ENCODE assay signal across 12 cellular contexts in genomic region chr9:137310190-137311052, GRCh38. TPM values are rescaled to one million over a fixed set of nuclear protein-coding genes. Genes with fewer than 3 reads are reported as not detected.
DNase-seq lines count a peak whose midpoint lies in the region; ATAC-seq, FAIRE-seq and TF ChIP-seq lines count a peak whose summit lies in the region.
"Had no signal": no experiment of that assay in that cellular context is flagged by ENCODE, and none has a peak within 500 bp of the region (broad histone marks: within the 10 kb centered on the region; RNA-seq: fewer than 3 reads in every experiment).

No MANE protein-coding gene starts in this region.

- intact Hi-C loops in natural killer cell (cut with micrococcal nuclease) = no loop called here

- H3K9me3 ChIP-seq in Peyer's patch = no peaks in the 10 kb centered on the region
- no peaks in the 10 kb centered on the region for H3K9me3 ChIP-seq in keratinocyte (ENCODE audit: control insufficient read depth, low read depth, low read length)

- no peak overlapping the region for H3K4me3 Mint-ChIP-seq in natural killer cell treated with Interleukin-12 subunit alpha and Interleukin-12 subunit beta and Interleukin-15 and Interleukin-18, amount 100 ng/mL, for 72 hours
- H3K4me3 Mint-ChIP-seq in natural killer cell = no peak overlapping the region
- H3K4me3 Mint-ChIP-seq: brain; CD4-positive, CD25-positive, alpha-beta regulatory T cell; stimulated activated naive CD8-positive, alpha-beta T cell treated with anti-CD3 and anti-CD28 coated beads, Interleukin-15, Interleukin-2, amounts not matched to agents 100 ng/mL and 50 ng/mL, for 24 hours had no signal

- FAIRE-seq in keratinocyte (lab: Jason Lieb, UNC) = no peak

- no peaks in the 10 kb centered on the region for H3K9me3 Mint-ChIP-seq in natural killer cell treated with Interleukin-12 subunit alpha and Interleukin-12 subunit beta and Interleukin-15 and Interleukin-18, amount 100 ng/mL, for 72 hours
- H3K9me3 Mint-ChIP-seq in natural killer cell = no peaks in the 10 kb centered on the region
- H3K9me3 Mint-ChIP-seq: brain; CD4-positive, CD25-positive, alpha-beta regulatory T cell; stimulated activated naive CD8-positive, alpha-beta T cell treated with anti-CD3 and anti-CD28 coated beads, Interleukin-15, Interleukin-2, amounts not matched to agents 100 ng/mL and 50 ng/mL, for 24 hours had no signal

- TF ChIP-seq CTCF in natural killer cell (IDR thresholded peaks at IDR 0.05) (no peak), Peyer's patch (IDR thresholded peaks at IDR 0.05) (no peak), keratinocyte (optimal IDR thresholded peaks at IDR 0.05 in 1 of 3, IDR thresholded peaks at IDR 0.05 in 1 of 3, conservative IDR thresholded peaks at IDR 0.05 in 1 of 3; ENCODE audit: extremely low read depth in 1 of 3, insufficient read depth in 2 of 3, low read length in 3 of 3) (no peak)

- H3K9ac ChIP-seq in keratinocyte (ENCODE audit: control insufficient read depth, extremely low read depth, insufficient read depth, low read length) = peak overlapping the region; percentile 85

- peak in 1 of 2 donors; percentile 12 for TF ChIP-seq POLR2A in Peyer's patch (IDR thresholded peaks at IDR 0.05)

- H3K4me3 ChIP-seq in Peyer's patch = no peak overlapping the region
- peak overlapping the region in 1 of 3 experiments; percentile 17 for H3K4me3 ChIP-seq in keratinocyte (ENCODE audit: control insufficient read depth in 2 of 3, extremely low read depth in 1 of 3, insufficient read depth in 2 of 3, low read depth in 1 of 3, low read length in 3 of 3)

- no peaks in the 10 kb centered on the region for H3K27me3 ChIP-seq in Peyer's patch
- peaks cover 15% of the 10 kb centered on the region for H3K27me3 ChIP-seq in keratinocyte (ENCODE audit: control insufficient read depth, extremely low read depth, insufficient read depth, low read length)

- ATAC-seq in natural killer cell treated with Interleukin-12 subunit alpha and Interleukin-12 subunit beta and Interleukin-15 and Interleukin-18, amount 100 ng/mL, for 72 hours = no peak
- ATAC-seq in natural killer cell (no peak), GM19035 (IDR thresholded peaks at IDR 0.05; ENCODE audit: unreplicated experiment) (no peak), GM19328 (IDR thresholded peaks at IDR 0.05; ENCODE audit: unreplicated experiment) (no peak)

- H3K27ac Mint-ChIP-seq in natural killer cell treated with Interleukin-12 subunit alpha and Interleukin-12 subunit beta and Interleukin-15 and Interleukin-18, amount 100 ng/mL, for 72 hours = no peak overlapping the region
- H3K27ac Mint-ChIP-seq in natural killer cell = no peak overlapping the region
- H3K27ac Mint-ChIP-seq: CD4-positive, CD25-positive, alpha-beta regulatory T cell; stimulated activated naive CD8-positive, alpha-beta T cell treated with anti-CD3 and anti-CD28 coated beads, Interleukin-15, Interleukin-2, amounts not matched to agents 100 ng/mL and 50 ng/mL, for 24 hours had no signal

- no peaks in the 10 kb centered on the region for H3K36me3 ChIP-seq in Peyer's patch
- H3K36me3 ChIP-seq in keratinocyte (ENCODE audit: control insufficient read depth in 2 of 2, extremely low read depth in 1 of 2, insufficient read depth in 2 of 2, low read length in 2 of 2) = no peaks in the 10 kb centered on the region

- H3K27me3 Mint-ChIP-seq in natural killer cell treated with Interleukin-12 subunit alpha and Interleukin-12 subunit beta and Interleukin-15 and Interleukin-18, amount 100 ng/mL, for 72 hours = no peaks in the 10 kb centered on the region
- no peaks in the 10 kb centered on the region for H3K27me3 Mint-ChIP-seq in natural killer cell (ENCODE audit: low read depth in 2 of 2)
- H3K27me3 Mint-ChIP-seq: brain; CD4-positive, CD25-positive, alpha-beta regulatory T cell; stimulated activated naive CD8-positive, alpha-beta T cell treated with anti-CD3 and anti-CD28 coated beads, Interleukin-15, Interleukin-2, amounts not matched to agents 100 ng/mL and 50 ng/mL, for 24 hours had no signal

- H3K27ac ChIP-seq in Peyer's patch (peak overlapping the region in 3 of 4 donors; percentile 70 to 84 (median 77)), keratinocyte (ENCODE audit: control insufficient read depth, insufficient read depth, low read length) (peak overlapping the region; percentile 59)

- peak overlapping the region; percentile 27 for H3K4me2 ChIP-seq in keratinocyte (ENCODE audit: control insufficient read depth, extremely low read depth, insufficient read depth, low read depth, low read length)

- H4K20me1 ChIP-seq in keratinocyte (ENCODE audit: control insufficient read depth, extremely low read depth, insufficient read depth, low read length) = no peaks in the 10 kb centered on the region

- H3K9me1 ChIP-seq in keratinocyte (ENCODE audit: control insufficient read depth, extremely low read depth, insufficient read depth, low read length) = no peaks in the 10 kb centered on the region

- peaks cover 0 to 1% of the 10 kb centered on the region in 2 donors for H3K4me1 Mint-ChIP-seq in natural killer cell treated with Interleukin-12 subunit alpha and Interleukin-12 subunit beta and Interleukin-15 and Interleukin-18, amount 100 ng/mL, for 72 hours (ENCODE audit: low read depth in 2 of 2)
- peaks cover 0 to 9% of the 10 kb centered on the region in 2 donors for H3K4me1 Mint-ChIP-seq in natural killer cell

- H2AFZ ChIP-seq in keratinocyte (ENCODE audit: control insufficient read depth, low read length) = no peak overlapping the region

- no peaks in the 10 kb centered on the region for H3K36me3 Mint-ChIP-seq in natural killer cell treated with Interleukin-12 subunit alpha and Interleukin-12 subunit beta and Interleukin-15 and Interleukin-18, amount 100 ng/mL, for 72 hours
- H3K36me3 Mint-ChIP-seq in natural killer cell = no peaks in the 10 kb centered on the region
- H3K36me3 Mint-ChIP-seq: brain; CD4-positive, CD25-positive, alpha-beta regulatory T cell had no signal

- DNase-seq in natural killer cell treated with Interleukin-12 subunit alpha and Interleukin-12 subunit beta and Interleukin-15 and Interleukin-18, amount 100 ng/mL, for 72 hours (ENCODE audit: low spot score) = peak; percentile 49
- DNase-seq in natural killer cell (no peak), Peyer's patch (peak in 2 of 3 donors; percentile 69 to 73), keratinocyte (ENCODE audit: low read depth, low spot score) (no peak), T-helper 1 cell (no peak), glomerular visceral epithelial cell (ENCODE audit: extremely low spot score) (no peak)
- DNase-seq: CD4-positive, CD25-positive, alpha-beta regulatory T cell had no signal

- H3K4me1 ChIP-seq in Peyer's patch = peaks cover 9 to 62% (median 21%) of the 10 kb centered on the region in 4 donors
- peaks cover 28% of the 10 kb centered on the region for H3K4me1 ChIP-seq in keratinocyte (ENCODE audit: control insufficient read depth, extremely low read depth, insufficient read depth, low read length)

- H3K79me2 ChIP-seq in keratinocyte (ENCODE audit: control insufficient read depth, insufficient read depth, low read length) = no peaks in the 10 kb centered on the region

- dilution Hi-C loops in keratinocyte (cut with MboI; ENCODE audit: extremely low pct_ligation_motif_present, low sequenced_read_pairs) = no loop called here

RNA-seq across cellular contexts. Expression of gene NRARP, which starts 8.3 kb away (rescaled TPM):
- 1 to 10 TPM in 1 of 2 donors, under 1 TPM in 1; 0.88 to 2.6 TPM for total RNA-seq in natural killer cell treated with Interleukin-12 subunit alpha and Interleukin-12 subunit beta and Interleukin-15 and Interleukin-18, amount 100 ng/mL, for 72 hours
- total RNA-seq in natural killer cell (1 to 10 TPM in 2 of 3 donors, under 1 TPM in 1; 0.88 to 2.3 (median 1.2) TPM), Peyer's patch (10 to 100 TPM; 35.3 to 56.1 (median 43.8) TPM)
- polyA plus RNA-seq in keratinocyte = 0.43 to 2.4 TPM (median 2.2 TPM) in 3 replicates
- 1.5 TPM for polyA plus RNA-seq in keratinocyte (2011; ENCODE audit: low read depth)
- polyA plus RNA-seq in keratinocyte (2011; cell fraction: cytosol; rRNA removed) = 0.95 and 2.5 TPM in 2 replicates
- 11.2 and 13.2 TPM in 2 replicates for polyA plus RNA-seq in keratinocyte (2011; cell fraction: nucleus; rRNA removed)
- 0.61 and 10.6 TPM in 2 replicates for polyA plus RNA-seq in keratinocyte (2012; ENCODE audit: low replicate concordance)
- 0.73 to 0.83 TPM in 2 of 3 replicates, not detected in the other for polyA minus RNA-seq in keratinocyte
- polyA minus RNA-seq in keratinocyte (2011; cell fraction: cytosol; rRNA and poly(A)+ RNA removed) = 2.9 TPM
- polyA minus RNA-seq in keratinocyte (2011; cell fraction: nucleus; rRNA and poly(A)+ RNA removed) = 10.5 and 14.6 TPM in 2 replicates
- polyA plus RNA-seq: CD4-positive, CD25-positive, alpha-beta regulatory T cell had no signal

RNA-seq across cellular contexts. Expression of gene TOR4A, which starts 32.9 kb away (rescaled TPM):
- total RNA-seq in natural killer cell treated with Interleukin-12 subunit alpha and Interleukin-12 subunit beta and Interleukin-15 and Interleukin-18, amount 100 ng/mL, for 72 hours = 10 to 100 TPM; 31.1 to 38.4 TPM
- 10 to 100 TPM; 16.3 to 24.6 (median 19.2) TPM for total RNA-seq in natural killer cell
- total RNA-seq in Peyer's patch = 10 to 100 TPM; 33.8 to 45.7 (median 39.2) TPM
- 5.8 to 9.8 TPM (median 7.8 TPM) in 3 replicates for polyA plus RNA-seq in keratinocyte
- polyA plus RNA-seq in keratinocyte (2011; ENCODE audit: low read depth) = 1.6 TPM
- 3.7 and 9.2 TPM in 2 replicates for polyA plus RNA-seq in keratinocyte (2011; cell fraction: cytosol; rRNA removed)
- 10.6 and 18.7 TPM in 2 replicates for polyA plus RNA-seq in keratinocyte (2011; cell fraction: nucleus; rRNA removed)
- 7.0 and 11.9 TPM in 2 replicates for polyA plus RNA-seq in keratinocyte (2012; ENCODE audit: low replicate concordance)
- polyA minus RNA-seq in keratinocyte = 5.8 to 11.4 TPM (median 7.4 TPM) in 3 replicates
- 36.6 TPM for polyA minus RNA-seq in keratinocyte (2011; cell fraction: cytosol; rRNA and poly(A)+ RNA removed)
- polyA minus RNA-seq in keratinocyte (2011; cell fraction: nucleus; rRNA and poly(A)+ RNA removed) = 25.4 and 32.9 TPM in 2 replicates

RNA-seq across cellular contexts. Expression of gene NELFB, which starts 55.3 kb away (rescaled TPM):
- total RNA-seq in natural killer cell treated with Interleukin-12 subunit alpha and Interleukin-12 subunit beta and Interleukin-15 and Interleukin-18, amount 100 ng/mL, for 72 hours = 10 to 100 TPM; 58.8 to 90.3 TPM
- 10 to 100 TPM; 42.9 to 53.8 (median 52.6) TPM for total RNA-seq in natural killer cell
- total RNA-seq in Peyer's patch = 10 to 100 TPM; 47.4 to 57.8 (median 50.2) TPM
- 25.1 to 40.2 TPM (median 35.0 TPM) in 3 replicates for polyA plus RNA-seq in keratinocyte
- polyA plus RNA-seq in keratinocyte (2011; ENCODE audit: low read depth) = 11.6 TPM
- 29.8 and 55.0 TPM in 2 replicates for polyA plus RNA-seq in keratinocyte (2011; cell fraction: cytosol; rRNA removed)
- polyA plus RNA-seq in keratinocyte (2011; cell fraction: nucleus; rRNA removed) = 36.6 and 50.0 TPM in 2 replicates
- polyA plus RNA-seq in keratinocyte (2012; ENCODE audit: low replicate concordance) = 40.6 and 53.2 TPM in 2 replicates
- 35.7 to 44.2 TPM (median 43.6 TPM) in 3 replicates for polyA minus RNA-seq in keratinocyte
- polyA minus RNA-seq in keratinocyte (2011; cell fraction: cytosol; rRNA and poly(A)+ RNA removed) = 75.4 TPM
- 33.1 and 37.6 TPM in 2 replicates for polyA minus RNA-seq in keratinocyte (2011; cell fraction: nucleus; rRNA and poly(A)+ RNA removed)

RNA-seq across cellular contexts. Expression of gene STPG3, which starts 59.3 kb away (rescaled TPM):
- not detected for total RNA-seq in natural killer cell treated with Interleukin-12 subunit alpha and Interleukin-12 subunit beta and Interleukin-15 and Interleukin-18, amount 100 ng/mL, for 72 hours
- total RNA-seq in natural killer cell = not detected
- not detected for total RNA-seq in Peyer's patch
- polyA plus RNA-seq in keratinocyte = not detected in 3 replicates
- polyA plus RNA-seq in keratinocyte (2011; ENCODE audit: low read depth) = not detected
- not detected in 2 replicates for polyA plus RNA-seq in keratinocyte (2011; cell fraction: cytosol; rRNA removed)
- polyA plus RNA-seq in keratinocyte (2011; cell fraction: nucleus; rRNA removed) = not detected in 2 replicates
- polyA plus RNA-seq in keratinocyte (2012; ENCODE audit: low replicate concordance) = not detected in 2 replicates
- polyA minus RNA-seq in keratinocyte = not detected in 3 replicates
- polyA minus RNA-seq in keratinocyte (2011; cell fraction: cytosol; rRNA and poly(A)+ RNA removed) = not detected
- not detected in 2 replicates for polyA minus RNA-seq in keratinocyte (2011; cell fraction: nucleus; rRNA and poly(A)+ RNA removed)
- total RNA-seq: CD4-positive, CD25-positive, alpha-beta regulatory T cell; mucosa of gallbladder had no signal
- polyA plus RNA-seq: CD4-positive, CD25-positive, alpha-beta regulatory T cell had no signal

Comparison
In these comparisons a context has a peak if more than half of its experiments do, and no peak if none do; other contexts are left out.
1. DNase-seq: peak in natural killer cell treated with Interleukin-12 subunit alpha and Interleukin-12 subunit beta and Interleukin-15 and Interleukin-18, amount 100 ng/mL, for 72 hours (single experiment) and Peyer's patch (2 of 3); none in natural killer cell (single experiment), keratinocyte (single experiment), T-helper 1 cell (0 of 5) and glomerular visceral epithelial cell (single experiment).
2. RNA of gene NRARP, which starts 8.3 kb away (total RNA-seq): 35.3 to 56.1 TPM in Peyer's patch; 0.88 to 2.6 TPM in natural killer cell treated with Interleukin-12 subunit alpha and Interleukin-12 subunit beta and Interleukin-15 and Interleukin-18, amount 100 ng/mL, for 72 hours and 0.88 to 2.3 TPM in natural killer cell; every median in the first group is over 10 times any median in the second.